In genomic region chr4:175622887-175623286, GRCh38 we compare ENCODE assay signal across 1 cellular context.
TF ChIP-seq lines count a peak whose summit lies in the region.

No MANE protein-coding gene starts in this region.

TF ChIP-seq in H1, 55 proteins besides CTCF, POLR2A, EP300 and RAD21:
- TF ChIP-seq CTBP2 (IDR thresholded peaks at IDR 0.05; ENCODE audit: borderline replicate concordance, insufficient read depth, insufficient read length, low read length) (no peak), SIX5 (IDR thresholded peaks at IDR 0.05; ENCODE audit: low read depth, low read length) (no peak), ASH2L (IDR thresholded peaks at IDR 0.05; ENCODE audit: low read length) (no peak), SUZ12 (IDR thresholded peaks at IDR 0.05; ENCODE audit: low read length) (no peak)
